In the genomic region with DNA sequence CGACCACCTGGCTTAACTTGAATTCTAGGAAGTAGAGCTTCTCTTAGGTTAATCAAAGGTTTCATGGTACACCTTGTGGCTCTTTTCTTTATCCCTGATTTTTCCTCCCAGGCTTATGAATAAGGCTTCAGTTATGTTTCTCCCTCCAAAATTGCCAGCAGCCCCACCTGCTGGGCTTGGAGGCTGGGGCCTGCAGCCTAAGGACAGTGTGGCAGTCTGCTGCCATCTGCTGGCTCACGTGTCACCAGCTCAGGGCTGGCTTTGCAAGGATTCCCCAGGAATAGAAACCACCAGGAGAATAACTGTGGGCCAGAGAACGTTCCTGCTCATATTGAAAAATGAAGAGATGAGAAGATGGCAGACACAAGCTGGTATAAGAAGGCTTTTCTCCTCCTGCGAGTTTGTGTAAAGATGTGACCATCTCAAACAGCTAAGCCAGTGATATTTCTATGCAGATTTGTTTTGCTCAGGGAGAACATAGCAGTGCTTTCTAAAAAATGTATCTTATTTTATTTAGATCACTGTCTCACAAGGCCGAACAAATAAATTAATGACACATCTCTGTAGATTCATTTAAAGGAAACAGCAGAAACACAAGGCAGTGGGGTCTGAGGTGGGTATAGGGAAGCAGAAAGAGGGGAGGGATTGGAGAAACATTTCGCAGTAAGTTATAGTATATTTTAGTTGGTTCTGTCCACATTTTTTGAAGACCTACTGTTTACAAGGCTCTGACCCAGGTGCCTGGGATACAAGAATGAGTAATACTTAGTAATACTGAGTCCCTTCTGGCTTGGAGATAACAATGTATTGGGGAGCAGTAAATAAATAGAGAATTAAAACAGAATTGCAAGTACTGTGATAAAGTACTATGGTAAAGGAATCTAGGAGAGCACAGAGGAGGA, we compare ENCODE assay signal across 8 cellular contexts.
A peak's percentile ranks its signal among the peaks of the same experiment; 100 is the strongest.
DNase-seq lines count a peak whose midpoint lies in the region; ATAC-seq lines count a peak whose summit lies in the region.

No MANE protein-coding gene starts in this region.

- H2AFZ ChIP-seq in Karpas-422 (ENCODE audit: low read length) = no peak overlapping the region

- ATAC-seq in GM21723 (IDR thresholded peaks at IDR 0.05; ENCODE audit: unreplicated experiment) (peak; percentile 68), esophagus mucosa (peak; percentile 96)
- peak; percentile 95 to 99 for ATAC-seq in naive thymus-derived CD8-positive, alpha-beta T cell
- peak; percentile 89 to 90 for ATAC-seq in stimulated activated naive B cell treated with anti-CD40 and anti-IgM and Interleukin-4, amounts not matched to agents 10 μg/mL and 1 μg/mL and 100 μg/mL, for 72 hours (replicated peaks)

- no peaks in the 10 kb centered on the region for H3K27me3 ChIP-seq in Karpas-422 (ENCODE audit: low read length)

- no peak overlapping the region for H3K4me3 ChIP-seq in Karpas-422 (ENCODE audit: low read length)

- no peak overlapping the region for H3K9ac ChIP-seq in Karpas-422 (ENCODE audit: low read length)

- H3K4me3 Mint-ChIP-seq in naive thymus-derived CD8-positive, alpha-beta T cell = no peak overlapping the region
- no peak overlapping the region for H3K4me3 Mint-ChIP-seq in stimulated activated naive B cell treated with anti-CD40 and anti-IgM and Interleukin-4, amounts not matched to agents 10 μg/mL and 1 μg/mL and 100 μg/mL, for 72 hours

- H3K27me3 Mint-ChIP-seq in naive thymus-derived CD8-positive, alpha-beta T cell = peaks cover 4 to 9% (median 6%) of the 10 kb centered on the region in 5 donors
- peaks cover 1 to 5% of the 10 kb centered on the region in 2 donors for H3K27me3 Mint-ChIP-seq in stimulated activated naive B cell treated with anti-CD40 and anti-IgM and Interleukin-4, amounts not matched to agents 10 μg/mL and 1 μg/mL and 100 μg/mL, for 72 hours

- H4K20me1 ChIP-seq in Karpas-422 (ENCODE audit: insufficient read depth, low read depth, low read length) = no peaks in the 10 kb centered on the region

- no peaks in the 10 kb centered on the region for H3K36me3 ChIP-seq in Karpas-422 (ENCODE audit: insufficient read depth, low read length)

- peaks cover 3 to 20% (median 10%) of the 10 kb centered on the region in 4 donors for H3K4me1 Mint-ChIP-seq in naive thymus-derived CD8-positive, alpha-beta T cell
- peaks cover 2 to 6% of the 10 kb centered on the region in 2 donors for H3K4me1 Mint-ChIP-seq in stimulated activated naive B cell treated with anti-CD40 and anti-IgM and Interleukin-4, amounts not matched to agents 10 μg/mL and 1 μg/mL and 100 μg/mL, for 72 hours

- no peaks in the 10 kb centered on the region for H3K9me3 Mint-ChIP-seq in naive thymus-derived CD8-positive, alpha-beta T cell
- no peaks in the 10 kb centered on the region for H3K9me3 Mint-ChIP-seq in stimulated activated naive B cell treated with anti-CD40 and anti-IgM and Interleukin-4, amounts not matched to agents 10 μg/mL and 1 μg/mL and 100 μg/mL, for 72 hours

- H3K36me3 Mint-ChIP-seq in naive thymus-derived CD8-positive, alpha-beta T cell = peaks cover 0 to 1% (median 0%) of the 10 kb centered on the region in 3 donors
- H3K36me3 Mint-ChIP-seq in stimulated activated naive B cell treated with anti-CD40 and anti-IgM and Interleukin-4, amounts not matched to agents 10 μg/mL and 1 μg/mL and 100 μg/mL, for 72 hours = no peaks in the 10 kb centered on the region

- H3K79me2 ChIP-seq in Karpas-422 (ENCODE audit: low read length) = no peaks in the 10 kb centered on the region

- no peak overlapping the region for H3K27ac Mint-ChIP-seq in naive thymus-derived CD8-positive, alpha-beta T cell
- no peak overlapping the region for H3K27ac Mint-ChIP-seq in stimulated activated naive B cell treated with anti-CD40 and anti-IgM and Interleukin-4, amounts not matched to agents 10 μg/mL and 1 μg/mL and 100 μg/mL, for 72 hours

- no peak overlapping the region for H3K4me2 ChIP-seq in Karpas-422 (ENCODE audit: low read depth, low read length, poor library complexity, severe bottlenecking)

- POLR2A ChIA-PET in naive thymus-derived CD8-positive, alpha-beta T cell (lab: Charles Lee) = interaction anchor here (0.6 to 1.3 kb wide), 5 partner anchors 108 to 975 kb away, joined by 3 read pairs; no protein-coding TSS in a partner anchor

- peaks cover 44% of the 10 kb centered on the region for H3K4me1 ChIP-seq in Karpas-422 (ENCODE audit: low read length)

- no peaks in the 10 kb centered on the region for H3K9me3 ChIP-seq in Karpas-422 (ENCODE audit: low read length)

- no peaks in the 10 kb centered on the region for H3K9me2 ChIP-seq in Karpas-422 (replicated peaks; ENCODE audit: insufficient read depth, low read length)

- DNase-seq in DMS53 (lab: John Stamatoyannopoulos, UW) (peak; percentile 97), Karpas-422 (peak; percentile 89), OCI-M1 (lab: John Stamatoyannopoulos, UW) (peak; percentile 85), activated T-cell treated with anti-CD3 and anti-CD28 coated beads for 4 hours (peak; percentile 54)
- peak; percentile 60 to 86 (median 67) for DNase-seq in naive thymus-derived CD8-positive, alpha-beta T cell
- peak; percentile 57 for DNase-seq in stimulated activated naive B cell treated with anti-CD40 and anti-IgM and Interleukin-4, amounts not matched to agents 10 μg/mL and 1 μg/mL and 100 μg/mL, for 72 hours

- no peak overlapping the region for H3K27ac ChIP-seq in Karpas-422 (ENCODE audit: low read length)
